ENCODE assay signal across 1 cellular context in genomic region chr5:104540448-104540847, GRCh38.
TF ChIP-seq lines count a peak whose summit lies in the region.

No MANE protein-coding gene starts in this region.

TF ChIP-seq in IMR-90, 13 proteins besides CTCF, POLR2A, EP300 and RAD21 (continued from another document):
- TF ChIP-seq NFE2L2 (IDR thresholded peaks at IDR 0.05; ENCODE audit: low read depth, low read length): no peak
- TF ChIP-seq FOS (IDR thresholded peaks at IDR 0.05; ENCODE audit: low read depth, low read length): no peak
- no peak for TF ChIP-seq USF2 (IDR thresholded peaks at IDR 0.05; ENCODE audit: low read depth, low read length)
- no peak for TF ChIP-seq BHLHE40 (IDR thresholded peaks at IDR 0.05; ENCODE audit: low read depth, low read length)
